21 cellular contexts compared by ENCODE assay signal in genomic region chr20:51162015-51162414, GRCh38.
"Had no signal": no experiment of that assay in that cellular context is flagged by ENCODE, and none has a peak within 500 bp of the region (broad histone marks: within the 10 kb centered on the region; RNA-seq: fewer than 3 reads in every experiment).

No MANE protein-coding gene starts in this region.

- DNase-seq: activated CD4-positive, alpha-beta T cell treated with anti-CD3 and anti-CD28 coated beads for 4 hours; activated CD4-positive, alpha-beta T cell treated with anti-CD3 and anti-CD28 coated beads, Interleukin-2, amount 50 U/mL, for 48 hours; activated CD4-positive, CD25-positive, alpha-beta regulatory T cell; activated CD8-positive, alpha-beta memory T cell treated with anti-CD3 and anti-CD28 coated beads, Interleukin-2, amount 50 U/mL, for 48 hours; activated naive CD4-positive, alpha-beta T cell; activated T-cell treated with anti-CD3 and anti-CD28 coated beads, Interleukin-2, amount 50 U/mL, for 4 hours; adrenal gland; central memory CD4-positive, alpha-beta T cell; effector memory CD4-positive, alpha-beta T cell; esophagus squamous epithelium; gastrocnemius medialis; hippocampal formation; left ventricle myocardium superior; mammary epithelial cell; natural killer cell; pancreas; right cardiac atrium; stimulated activated CD4-positive, alpha-beta T cell treated with anti-CD3 and anti-CD28 coated beads, Interleukin-12 subunit alpha, Interleukin-12 subunit beta, amount 100 ng/mL, for 4 hours; stimulated activated CD4-positive, alpha-beta T cell treated with anti-CD3 and anti-CD28 coated beads, Interleukin-4, amount 100 ng/mL, for 4 hours; substantia nigra; tibial artery had no signal

- H3K9me3 ChIP-seq: adrenal gland, esophagus squamous epithelium, gastrocnemius medialis, pancreas, tibial artery had no signal

- H3K27ac ChIP-seq: adrenal gland, esophagus squamous epithelium, gastrocnemius medialis, pancreas, tibial artery had no signal

- H3K27me3 ChIP-seq: adrenal gland, pancreas had no signal

- H3K4me3 ChIP-seq: adrenal gland, esophagus squamous epithelium, gastrocnemius medialis, pancreas, tibial artery had no signal

- H3K4me1 ChIP-seq: adrenal gland, gastrocnemius medialis, pancreas had no signal

- ATAC-seq: activated T-cell treated with anti-CD3 and anti-CD28 coated beads, Interleukin-2, amount 50 U/mL, for 4 hours; gastrocnemius medialis; left ventricle myocardium superior; natural killer cell; pancreas; right cardiac atrium had no signal

- H3K36me3 ChIP-seq: adrenal gland, esophagus squamous epithelium, gastrocnemius medialis, pancreas, tibial artery had no signal
